1 cellular context compared by ENCODE assay signal in genomic region chr17:35978346-35978745, GRCh38.
A peak's percentile ranks its signal among the peaks of the same experiment; 100 is the strongest.
TF ChIP-seq lines count a peak whose summit lies in the region.

No MANE protein-coding gene starts in this region.

TF ChIP-seq in endothelial cell of umbilical vein, 7 proteins besides CTCF, POLR2A, EP300 and RAD21:
- TF ChIP-seq FOS (IDR thresholded peaks at IDR 0.05; ENCODE audit: borderline replicate concordance, insufficient read depth, low read length) (peak; percentile 42), MYC (IDR thresholded peaks at IDR 0.05; ENCODE audit: low read depth, low read length) (no peak), JUN (IDR thresholded peaks at IDR 0.05; ENCODE audit: borderline replicate concordance, insufficient read depth, insufficient read length, low read depth) (peak; percentile 15)
TF ChIP-seq in endothelial cell of umbilical vein: peak in this region for 2.
